ENCODE assay signal across 24 cellular contexts in the genomic region with DNA sequence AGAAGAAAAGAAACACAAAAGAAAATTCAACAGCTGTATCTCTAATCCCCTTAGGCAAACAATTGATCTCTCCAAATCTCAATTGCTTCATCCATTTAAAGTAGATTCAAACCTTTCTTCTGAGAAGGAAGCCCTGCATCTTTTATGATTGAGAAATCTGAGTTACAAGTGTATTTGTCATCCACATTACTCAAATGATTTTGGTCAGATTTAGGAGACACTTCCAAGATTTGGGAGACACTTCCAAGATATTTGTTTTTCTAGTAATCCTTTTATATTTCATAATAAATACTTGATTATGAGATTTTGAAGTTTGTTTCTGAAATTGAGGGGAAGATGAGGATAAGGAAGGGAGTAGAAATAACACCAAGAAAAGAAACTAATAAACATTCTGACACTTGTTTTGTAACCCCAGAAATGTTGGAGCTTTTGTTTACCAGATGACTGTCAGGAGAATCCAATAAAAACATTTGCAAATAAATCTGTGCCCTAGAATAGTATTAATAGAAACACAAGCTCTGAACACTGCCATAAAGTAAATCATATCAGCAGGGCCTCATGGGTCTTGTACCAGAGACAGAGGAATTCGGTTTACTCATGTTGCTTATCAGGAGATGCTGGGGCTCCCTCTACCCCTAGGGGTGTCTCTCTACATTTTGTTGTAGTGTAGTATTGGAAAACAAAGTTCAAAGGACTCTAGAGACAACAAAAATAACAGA.
DNase-seq lines count a peak whose midpoint lies in the region; ATAC-seq, FAIRE-seq and TF ChIP-seq lines count a peak whose summit lies in the region.
"Had no signal": no experiment of that assay in that cellular context is flagged by ENCODE, and none has a peak within 500 bp of the region (broad histone marks: within the 10 kb centered on the region; RNA-seq: fewer than 3 reads in every experiment).

No MANE protein-coding gene starts in this region.

- H3K27me3 ChIP-seq in smooth muscle cell (ENCODE audit: low read depth) (peaks cover 23% of the 10 kb centered on the region), BE2C (no peaks in the 10 kb centered on the region), HepG2 (ENCODE audit: control insufficient read depth in 1 of 2, insufficient read depth in 2 of 2, low read length in 2 of 2) (no peaks in the 10 kb centered on the region; a peak in 1 of 5 replicates)
- H3K27me3 ChIP-seq: heart left ventricle, pancreas, spleen had no signal

- no peak for ATAC-seq in HepG2
- ATAC-seq in GM18519 (IDR thresholded peaks at IDR 0.05; ENCODE audit: low FRiP score, unreplicated experiment): no peak
- ATAC-seq: activated CD8-positive, alpha-beta T cell treated with anti-CD3 and anti-CD28 coated beads for 36 hours; activated T-helper 17 cell treated with anti-CD3 and anti-CD28 coated beads, Interleukin-2, amount 50 U/mL, for 72 hours; pancreas; stimulated activated effector memory CD8-positive, alpha-beta T cell treated with anti-CD3 and anti-CD28 coated beads, Interleukin-12 subunit alpha, Interleukin-12 subunit beta, amount 100 ng/mL, for 72 hours had no signal

- no peak overlapping the region for H3K9ac ChIP-seq in smooth muscle cell (ENCODE audit: low read depth)
- H3K9ac ChIP-seq in HepG2 (ENCODE audit: insufficient read depth, low read depth, low read length): no peak overlapping the region

- TF ChIP-seq CTCF in fibroblast of mammary gland (conservative IDR thresholded peaks at IDR 0.05; ENCODE audit: control insufficient read depth, insufficient read depth, low read depth, low read length): no peak
- TF ChIP-seq CTCF in smooth muscle cell (IDR thresholded peaks at IDR 0.05; ENCODE audit: borderline replicate concordance, insufficient read depth, poor library complexity, severe bottlenecking): no peak
- TF ChIP-seq CTCF in BE2C (IDR thresholded peaks at IDR 0.05; ENCODE audit: low read depth, low read length): no peak
- no peak for TF ChIP-seq CTCF in HepG2 (CRISPR knock-in tag; IDR thresholded peaks at IDR 0.05)

- POLR2A ChIA-PET in HepG2 (lab: Yijun Ruan, JAX): no interaction called here

- BruUV-seq in HepG2 (replicated peaks; lab: Mats Ljungman, UMichigan): no TSS peak

- TF ChIP-seq RAD21 in HepG2 (CRISPR knock-in tag; IDR thresholded peaks at IDR 0.05): no peak

- FAIRE-seq in HepG2 (lab: Jason Lieb, UNC): no peak
- FAIRE-seq: pancreas had no signal

- H4K20me1 ChIP-seq in smooth muscle cell (ENCODE audit: low read depth) (no peaks in the 10 kb centered on the region), HepG2 (ENCODE audit: insufficient read depth, low read length) (no peaks in the 10 kb centered on the region)

- 56% methylated on average over 1 of the region's 1 CpG for WGBS in smooth muscle cell (ENCODE audit: low lambda C conversion rate)
- 0% methylated on average over 1 of the region's 1 CpG for WGBS in HepG2 (ENCODE audit: low lambda C conversion rate)

- H3F3A ChIP-seq in smooth muscle cell (ENCODE audit: low read depth): no peaks in the 10 kb centered on the region

- H3K4me1 ChIP-seq in smooth muscle cell (ENCODE audit: low read depth) (peaks cover 5% of the 10 kb centered on the region), BE2C (no peaks in the 10 kb centered on the region), HepG2 (ENCODE audit: insufficient read depth, low read length) (no peaks in the 10 kb centered on the region)
- H3K4me1 ChIP-seq: pancreas, spleen had no signal

- intact Hi-C loops in HepG2 (cut with micrococcal nuclease; ENCODE audit: unreplicated experiment): no loop called here

- CTCF ChIA-PET in HepG2 (lab: Yijun Ruan, JAX; ENCODE audit: low intra/inter-chr PET ratio, low total read pairs): no interaction called here

- H3K4me3 ChIP-seq in fibroblast of mammary gland (ENCODE audit: control insufficient read depth, low read depth, low read length) (no peak overlapping the region), smooth muscle cell (no peak overlapping the region), BE2C (ENCODE audit: low read depth, low read length) (no peak overlapping the region), HepG2 (replicated peaks in 1 of 3; ENCODE audit: insufficient read depth in 1 of 3, low read depth in 2 of 3, low read length in 3 of 3) (no peak overlapping the region)
- H3K4me3 ChIP-seq: dorsolateral prefrontal cortex, heart left ventricle, lung, pancreas, spleen had no signal

- H3K9me3 ChIP-seq in smooth muscle cell (replicated peaks; ENCODE audit: low read depth) (no peaks in the 10 kb centered on the region), BE2C (no peaks in the 10 kb centered on the region), HepG2 (ENCODE audit: low read length) (no peaks in the 10 kb centered on the region)
- H3K9me3 ChIP-seq: heart left ventricle, pancreas, spleen had no signal

- DNase-seq in EH (ENCODE audit: low read depth) (peak; percentile 38), NCI-H226 (peak; percentile 45), fibroblast of mammary gland (ENCODE audit: low read depth) (peak; percentile 79), smooth muscle cell (lab: John Stamatoyannopoulos, UW; ENCODE audit: unreplicated experiment) (no peak), T-helper 2 cell (no peak), BE2C (no peak), HepG2 (ENCODE audit: low spot score) (no peak)
- DNase-seq: activated CD8-positive, alpha-beta T cell treated with anti-CD3 and anti-CD28 coated beads for 36 hours; CD4-positive, alpha-beta T cell; dorsolateral prefrontal cortex; EL; heart left ventricle; NCI-H1105; NCI-H187 treated with DMSO at 0.1 percent for 48 hours; NCI-H526 treated with DMSO at 0.1 percent for 48 hours; pancreas; retina; RPMI8226; spleen; stimulated activated CD4-positive, alpha-beta T cell treated with anti-CD3 and anti-CD28 coated beads, Interleukin-4, amount 100 ng/mL, for 1 hour had no signal

- no peak overlapping the region for H2AFZ ChIP-seq in smooth muscle cell (ENCODE audit: low read depth)
- H2AFZ ChIP-seq in HepG2 (ENCODE audit: low read length): no peak overlapping the region

- no peak for TF ChIP-seq POLR2A in HepG2 (IDR thresholded peaks at IDR 0.05; ENCODE audit: insufficient read depth in 1 of 2, low read depth in 2 of 2, low read length in 2 of 2)

- TF ChIP-seq EP300 in HepG2 (IDR thresholded peaks at IDR 0.05; ENCODE audit: low read depth in 2 of 2, low read length in 2 of 2) (no peak), HepG2 (CRISPR knock-in tag; IDR thresholded peaks at IDR 0.05; ENCODE audit: borderline replicate concordance) (no peak)

- no peaks in the 10 kb centered on the region for H3K79me2 ChIP-seq in smooth muscle cell (ENCODE audit: low read depth)
- H3K79me2 ChIP-seq in HepG2 (ENCODE audit: insufficient read depth, low read length): no peaks in the 10 kb centered on the region

- in situ Hi-C loops in HepG2 (cut with HindIII; ENCODE audit: extremely low pct_ligation_motif_present, low pct_unique_long_range_greater_than_20kb): no loop called here

- H3K36me3 ChIP-seq in smooth muscle cell (ENCODE audit: low read depth) (no peaks in the 10 kb centered on the region), BE2C (no peaks in the 10 kb centered on the region), HepG2 (replicated peaks in 1 of 2; ENCODE audit: control insufficient read depth in 1 of 2, insufficient read depth in 2 of 2, low read length in 2 of 2) (no peaks in the 10 kb centered on the region)
- H3K36me3 ChIP-seq: heart left ventricle, pancreas, spleen had no signal

- no peak overlapping the region for H3K27ac ChIP-seq in smooth muscle cell (ENCODE audit: low read depth)
- no peak overlapping the region for H3K27ac ChIP-seq in HepG2 (ENCODE audit: extremely low read length, insufficient read depth, low read length)
- H3K27ac ChIP-seq: dorsolateral prefrontal cortex, heart left ventricle, pancreas, spleen had no signal

- H3K4me2 ChIP-seq in smooth muscle cell (peak overlapping the region; percentile 17), HepG2 (ENCODE audit: low read depth, low read length) (no peak overlapping the region)

TF ChIP-seq in HepG2, 621 proteins besides CTCF, POLR2A, EP300 and RAD21 (continues in another document):
- TF ChIP-seq, protein P1, sequence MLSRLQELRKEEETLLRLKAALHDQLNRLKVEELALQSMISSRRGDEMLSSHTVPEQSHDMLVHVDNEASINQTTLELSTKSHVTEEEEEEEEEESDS (CRISPR knock-in tag; IDR thresholded peaks at IDR 0.05; ENCODE audit: borderline replicate concordance): no peak
- TF ChIP-seq, protein P2, sequence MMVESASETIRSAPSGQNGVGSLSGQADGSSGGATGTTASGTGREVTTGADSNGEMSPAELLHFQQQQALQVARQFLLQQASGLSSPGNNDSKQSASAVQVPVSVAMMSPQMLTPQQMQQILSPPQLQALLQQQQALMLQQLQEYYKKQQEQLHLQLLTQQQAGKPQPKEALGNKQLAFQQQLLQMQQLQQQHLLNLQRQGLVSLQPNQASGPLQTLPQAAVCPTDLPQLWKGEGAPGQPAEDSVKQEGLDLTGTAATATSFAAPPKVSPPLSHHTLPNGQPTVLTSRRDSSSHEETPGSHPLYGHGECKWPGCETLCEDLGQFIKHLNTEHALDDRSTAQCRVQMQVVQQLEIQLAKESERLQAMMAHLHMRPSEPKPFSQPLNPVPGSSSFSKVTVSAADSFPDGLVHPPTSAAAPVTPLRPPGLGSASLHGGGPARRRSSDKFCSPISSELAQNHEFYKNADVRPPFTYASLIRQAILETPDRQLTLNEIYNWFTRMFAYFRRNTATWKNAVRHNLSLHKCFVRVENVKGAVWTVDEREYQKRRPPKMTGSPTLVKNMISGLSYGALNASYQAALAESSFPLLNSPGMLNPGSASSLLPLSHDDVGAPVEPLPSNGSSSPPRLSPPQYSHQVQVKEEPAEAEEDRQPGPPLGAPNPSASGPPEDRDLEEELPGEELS (CRISPR knock-in tag; IDR thresholded peaks at IDR 0.05): no peak
- no peak for TF ChIP-seq TARDBP (CRISPR knock-in tag; IDR thresholded peaks at IDR 0.05)
- TF ChIP-seq ZNF143 (CRISPR knock-in tag; IDR thresholded peaks at IDR 0.05): no peak
- TF ChIP-seq TCF7L2 (IDR thresholded peaks at IDR 0.05; ENCODE audit: low read depth, low read length): no peak
- TF ChIP-seq ZFY (CRISPR knock-in tag; IDR thresholded peaks at IDR 0.05): no peak
- no peak for TF ChIP-seq SRSF4 (IDR thresholded peaks at IDR 0.05; ENCODE audit: low read depth, low read length, poor library complexity, severe bottlenecking)
- TF ChIP-seq ZNF225 (CRISPR knock-in tag; IDR thresholded peaks at IDR 0.05): no peak

Comparison
In these comparisons a context has a peak if more than half of its experiments do, and no peak if none do; other contexts are left out.
1. DNase-seq: peak in EH (single experiment), NCI-H226 (single experiment) and fibroblast of mammary gland (single experiment); none in smooth muscle cell (single experiment), T-helper 2 cell (0 of 5), BE2C (single experiment) and HepG2 (single experiment).